In the genomic region with DNA sequence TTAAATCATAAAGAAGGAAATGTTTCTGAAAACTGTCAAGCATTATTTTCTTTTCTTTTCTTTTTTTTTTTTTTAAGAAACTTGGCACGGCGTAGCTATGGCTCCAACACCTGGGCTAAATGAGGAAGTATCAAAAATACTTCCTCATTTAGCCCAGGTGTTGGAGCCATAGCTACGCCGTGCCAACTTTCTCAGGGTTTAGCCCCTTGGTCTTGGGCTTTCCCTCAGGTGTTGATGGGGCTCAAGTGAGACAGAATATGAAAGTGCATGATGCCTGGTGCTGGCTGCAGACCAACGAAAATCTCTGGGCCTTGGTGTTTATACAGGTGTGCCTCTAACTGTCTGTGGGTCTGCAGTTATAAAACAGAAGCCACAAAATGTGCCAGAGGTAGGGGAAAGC, we compare ENCODE assay signal across 11 cellular contexts.
DNase-seq lines count a peak whose midpoint lies in the region; ATAC-seq and TF ChIP-seq lines count a peak whose summit lies in the region.
"Had no signal": no experiment of that assay in that cellular context is flagged by ENCODE, and none has a peak within 500 bp of the region (broad histone marks: within the 10 kb centered on the region; RNA-seq: fewer than 3 reads in every experiment).

No MANE protein-coding gene starts in this region.

- ATAC-seq in GM19452 (IDR thresholded peaks at IDR 0.05; ENCODE audit: unreplicated experiment) (peak; percentile 49), HG03066 (IDR thresholded peaks at IDR 0.05; ENCODE audit: low read depth, unreplicated experiment) (peak; percentile 51)

- no peaks in the 10 kb centered on the region for H3K36me3 Mint-ChIP-seq in activated naive CD4-positive, alpha-beta T cell treated with anti-CD3 and anti-CD28 coated beads for 36 hours (ENCODE audit: low read depth)
- H3K36me3 Mint-ChIP-seq: natural killer cell had no signal

- CTCF ChIA-PET in activated naive CD4-positive, alpha-beta T cell treated with anti-CD3 and anti-CD28 coated beads for 36 hours (lab: Charles Lee), result no interaction called here

- TF ChIP-seq CTCF in GM13976 (IDR thresholded peaks at IDR 0.05; ENCODE audit: borderline replicate concordance, control extremely low read depth, extremely low read depth, insufficient read depth, missing control alignments), result no peak

- peaks cover 5% of the 10 kb centered on the region for H3K4me1 Mint-ChIP-seq in activated naive CD4-positive, alpha-beta T cell treated with anti-CD3 and anti-CD28 coated beads for 36 hours (ENCODE audit: low read depth)
- H3K4me1 Mint-ChIP-seq: natural killer cell had no signal

- H3K27me3 Mint-ChIP-seq in activated naive CD4-positive, alpha-beta T cell treated with anti-CD3 and anti-CD28 coated beads for 36 hours (ENCODE audit: low read depth), result no peaks in the 10 kb centered on the region

- H3K4me3 Mint-ChIP-seq in activated naive CD4-positive, alpha-beta T cell treated with anti-CD3 and anti-CD28 coated beads for 36 hours, result no peak overlapping the region
- H3K4me3 Mint-ChIP-seq: natural killer cell had no signal

- H3K9me3 Mint-ChIP-seq in activated naive CD4-positive, alpha-beta T cell treated with anti-CD3 and anti-CD28 coated beads for 36 hours, result peaks cover 3% of the 10 kb centered on the region

- intact Hi-C loops in activated naive CD4-positive, alpha-beta T cell treated with anti-CD3 and anti-CD28 coated beads for 36 hours (cut with micrococcal nuclease), result no loop called here

- in situ Hi-C loops in GM13976 (cut with MboI; ENCODE audit: low sequenced_read_pairs, unreplicated experiment), result no loop called here

- DNase-seq in DMS153 treated with DMSO at 0.1 percent for 48 hours (lab: John Stamatoyannopoulos, UW; ENCODE audit: unreplicated experiment), result peak; percentile 35
- peak; percentile 21 for DNase-seq in NCI-H510A (lab: John Stamatoyannopoulos, UW)
- DNase-seq in GM13976 (ENCODE audit: low spot score), result no peak
- DNase-seq in activated naive CD4-positive, alpha-beta T cell treated with anti-CD3 and anti-CD28 coated beads for 36 hours, result no peak
- no peak for DNase-seq in nucleus accumbens (lab: John Stamatoyannopoulos, UW)
- no peak for DNase-seq in medulla oblongata (ENCODE audit: extremely low spot score)
- DNase-seq: anterior cingulate cortex, foreskin fibroblast, natural killer cell had no signal

- H3K27ac Mint-ChIP-seq in activated naive CD4-positive, alpha-beta T cell treated with anti-CD3 and anti-CD28 coated beads for 36 hours, result no peak overlapping the region
- H3K27ac Mint-ChIP-seq: natural killer cell had no signal

Comparison
In these comparisons a context has a peak if more than half of its experiments do, and no peak if none do; other contexts are left out.
1. DNase-seq: peak in DMS153 treated with DMSO at 0.1 percent for 48 hours (single experiment) and NCI-H510A (single experiment); none in GM13976 (single experiment), activated naive CD4-positive, alpha-beta T cell treated with anti-CD3 and anti-CD28 coated beads for 36 hours (single experiment), nucleus accumbens (0 of 56) and medulla oblongata (single experiment).